22 cellular contexts compared by ENCODE assay signal in the genomic region with DNA sequence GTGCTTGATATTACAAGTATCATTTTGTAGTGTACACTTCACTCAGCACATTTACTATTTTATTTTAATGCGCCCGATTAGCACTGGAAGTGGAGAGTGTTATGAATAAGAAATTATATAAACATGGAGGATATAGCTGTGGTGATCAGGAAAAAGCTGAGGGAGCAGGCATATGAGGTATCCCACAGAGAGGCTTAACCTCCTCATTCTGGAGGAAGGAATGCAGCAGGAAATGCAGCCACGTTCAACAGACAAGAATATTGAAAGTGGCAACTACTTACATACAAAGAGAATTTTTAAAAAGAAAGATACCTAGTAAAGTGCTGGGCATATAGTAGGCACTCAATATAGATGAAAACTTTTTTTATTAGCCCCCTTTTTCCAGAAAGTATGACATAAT.
"Had no signal": no experiment of that assay in that cellular context is flagged by ENCODE, and none has a peak within 500 bp of the region (broad histone marks: within the 10 kb centered on the region; RNA-seq: fewer than 3 reads in every experiment).

No MANE protein-coding gene starts in this region.

- H3K27ac ChIP-seq: esophagus muscularis mucosa, foreskin keratinocyte, heart right ventricle, spleen, tibial nerve, WERI-Rb-1 had no signal

- DNase-seq: activated CD4-positive, alpha-beta memory T cell treated with anti-CD3 and anti-CD28 coated beads for 36 hours; activated CD4-positive, alpha-beta T cell treated with anti-CD3 and anti-CD28 coated beads, Interleukin-2, amount 10 ng/mL, durations not matched to agents 24 days and 14 days; activated CD4-positive, CD25-positive, alpha-beta regulatory T cell treated with anti-CD3 and anti-CD28 coated beads, Interleukin-2, amount 50 U/mL, for 72 hours; activated CD8-positive, alpha-beta memory T cell treated with anti-CD3 and anti-CD28 coated beads, Interleukin-2, amount 50 U/mL, for 4 hours; activated gamma-delta T cell treated with Interleukin-2 at 50 U/mL for 16 hours; activated naive CD8-positive, alpha-beta T cell treated with anti-CD3 and anti-CD28 coated beads, Interleukin-2, amount 50 U/mL, for 24 hours; activated T-cell treated with anti-CD3 and anti-CD28 coated beads, Interleukin-2, amount 50 U/mL, for 1 hour; amygdala; caudate nucleus; foreskin keratinocyte; heart right ventricle; left cardiac atrium; mammary epithelial cell; naive thymus-derived CD8-positive, alpha-beta T cell; right cardiac atrium; spleen; stimulated activated naive CD4-positive, alpha-beta T cell; WERI-Rb-1 had no signal

- H3K36me3 ChIP-seq: esophagus muscularis mucosa, heart right ventricle, spleen, tibial nerve, WERI-Rb-1 had no signal

- H3K9me3 ChIP-seq: esophagus muscularis mucosa, heart right ventricle, spleen, tibial nerve had no signal

- H3K4me3 ChIP-seq: esophagus muscularis mucosa, heart right ventricle, spleen, tibial nerve had no signal

- H3K27me3 ChIP-seq: esophagus muscularis mucosa, foreskin keratinocyte, heart right ventricle, spleen, tibial nerve had no signal

- H3K4me1 ChIP-seq: esophagus muscularis mucosa, foreskin keratinocyte, heart right ventricle, spleen, tibial nerve had no signal

- FAIRE-seq: keratinocyte, TTC549 had no signal
